ENCODE assay signal across 19 cellular contexts in the genomic region with DNA sequence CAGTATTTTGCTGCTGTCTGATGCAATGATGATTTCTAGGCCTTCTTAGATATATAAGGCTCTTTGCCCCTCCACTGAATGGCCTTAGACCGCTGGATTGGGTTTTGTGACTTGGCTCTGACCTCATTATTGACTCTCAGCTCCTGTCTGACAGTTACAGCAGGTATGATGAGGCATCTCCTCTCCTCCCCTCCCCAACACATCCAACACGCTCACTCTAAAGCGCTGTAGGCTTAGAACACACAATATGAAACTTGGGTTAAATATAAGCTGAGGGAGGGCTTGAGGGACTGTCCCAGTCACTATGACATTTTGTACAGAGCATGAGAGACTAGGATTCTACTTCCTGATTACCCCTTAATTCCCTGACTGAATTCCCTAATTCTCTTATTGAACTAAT.
DNase-seq lines count a peak whose midpoint lies in the region; ATAC-seq and TF ChIP-seq lines count a peak whose summit lies in the region.
"Had no signal": no experiment of that assay in that cellular context is flagged by ENCODE, and none has a peak within 500 bp of the region (broad histone marks: within the 10 kb centered on the region; RNA-seq: fewer than 3 reads in every experiment).

No MANE protein-coding gene starts in this region.

- ATAC-seq in GM18511 (IDR thresholded peaks at IDR 0.05; ENCODE audit: unreplicated experiment) (peak; percentile 92), GM19468 (IDR thresholded peaks at IDR 0.05; ENCODE audit: extremely low read depth, unreplicated experiment) (peak; percentile 87), HG02759 (IDR thresholded peaks at IDR 0.05; ENCODE audit: unreplicated experiment) (peak; percentile 93), HG03378 (IDR thresholded peaks at IDR 0.05; ENCODE audit: unreplicated experiment) (peak; percentile 88), GM18519 (IDR thresholded peaks at IDR 0.05; ENCODE audit: low FRiP score, unreplicated experiment) (no peak)
- ATAC-seq: activated T-cell treated with anti-CD3 and anti-CD28 coated beads, Interleukin-2, amount 50 U/mL, for 72 hours; left lung; naive thymus-derived CD4-positive, alpha-beta T cell had no signal

- TF ChIP-seq CTCF in RWPE1 (conservative IDR thresholded peaks at IDR 0.05; ENCODE audit: low read depth), result no peak

- CTCF ChIA-PET in RWPE1 (lab: Yijun Ruan, JAX), result interaction anchor here (0.7 to 1.1 kb wide), 2 partner anchors 27 to 978 kb away, joined by 3 to 4 read pairs; no protein-coding TSS in a partner anchor

- POLR2A ChIA-PET in RWPE1 (lab: Yijun Ruan, JAX; ENCODE audit: low non-redundant PET), result no interaction called here

- DNase-seq in RWPE1 (ENCODE audit: low spot score), result no peak
- DNase-seq in effector CD8-positive, alpha-beta T cell (lab: John Stamatoyannopoulos, UW), result no peak
- DNase-seq in activated effector memory CD4-positive, alpha-beta T cell treated with Interleukin-2 at 50 U/mL for 16 hours, result no peak
- DNase-seq: activated CD4-positive, alpha-beta T cell treated with anti-CD3 and anti-CD28 coated beads, Interleukin-2, amount 10 ng/mL, durations not matched to agents 24 days and 14 days; activated T-cell treated with anti-CD3 and anti-CD28 coated beads, Interleukin-2, amount 50 U/mL, for 72 hours; esophagus squamous epithelium; left lung; MM.1S; naive thymus-derived CD4-positive, alpha-beta T cell; NK-92 treated with Interleukin-12 subunit alpha and Interleukin-12 subunit beta, amount 100 ng/mL, for 24 hours; SHP77 treated with DMSO at 0.1 percent for 48 hours; T-helper 9 cell; trophoblast cell had no signal

- H3K27ac ChIP-seq in RWPE1, result no peak overlapping the region
- H3K27ac ChIP-seq: ascending aorta, esophagus squamous epithelium, left lung had no signal
